ENCODE assay signal across 12 cellular contexts in the genomic region with DNA sequence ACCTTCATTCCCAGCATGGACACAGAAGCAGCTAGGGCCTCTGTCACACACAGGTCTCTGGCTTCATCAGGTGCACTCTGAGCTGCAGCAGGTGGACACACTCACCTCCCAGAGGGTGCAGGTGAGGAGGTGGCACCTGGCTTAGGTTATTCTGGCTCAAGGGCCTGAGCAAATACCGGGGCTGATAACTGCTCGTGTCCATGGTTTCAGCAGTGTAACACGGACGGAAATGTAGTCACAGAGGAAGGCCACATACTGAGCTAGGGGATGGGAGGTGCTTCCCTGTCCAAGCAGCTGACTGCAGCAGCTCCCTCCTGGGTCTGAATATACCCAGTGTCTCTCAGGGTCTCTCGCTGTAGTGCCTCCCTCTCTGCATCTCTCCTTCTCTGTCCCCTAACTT. TPM values are rescaled to one million over a fixed set of nuclear protein-coding genes. Genes with fewer than 3 reads are reported as not detected.
A peak's percentile ranks its signal among the peaks of the same experiment; 100 is the strongest.
DNase-seq lines count a peak whose midpoint lies in the region; ATAC-seq and TF ChIP-seq lines count a peak whose summit lies in the region.
"Had no signal": no experiment of that assay in that cellular context is flagged by ENCODE, and none has a peak within 500 bp of the region (broad histone marks: within the 10 kb centered on the region; RNA-seq: fewer than 3 reads in every experiment).

No MANE protein-coding gene starts in this region.

- no peaks in the 10 kb centered on the region for H3K36me3 ChIP-seq in mucosa of descending colon (ENCODE audit: low read depth)
- H3K36me3 ChIP-seq: uterus had no signal

- H3K4me1 Mint-ChIP-seq in chondrocyte (ENCODE audit: low read depth) = peaks cover 55% of the 10 kb centered on the region

- H3K9me3 Mint-ChIP-seq in chondrocyte (ENCODE audit: low read depth) = peaks cover 9% of the 10 kb centered on the region

- no peaks in the 10 kb centered on the region for H3K27me3 Mint-ChIP-seq in chondrocyte (ENCODE audit: low read depth)

- ATAC-seq in mucosa of descending colon (peak; percentile 81), GM21390 (IDR thresholded peaks at IDR 0.05; ENCODE audit: unreplicated experiment) (no peak), SK-N-SH treated with all-trans-retinoic acid at 6 μM for 48 hours (no peak)
- ATAC-seq: activated naive CD4-positive, alpha-beta T cell treated with anti-CD3 and anti-CD28 coated beads, Interleukin-2, amount 50 U/mL, for 72 hours had no signal

- peaks cover 24% of the 10 kb centered on the region for H3K4me1 ChIP-seq in mucosa of descending colon (ENCODE audit: low read depth)

- TF ChIP-seq CTCF in chondrocyte (IDR thresholded peaks at IDR 0.05) = no peak
- TF ChIP-seq CTCF in mucosa of descending colon (IDR thresholded peaks at IDR 0.05) = no peak

- intact Hi-C loops in mucosa of descending colon (cut with DNase I, micrococcal nuclease) = no loop called here

- peak overlapping the region; percentile 42 for H3K27ac Mint-ChIP-seq in chondrocyte (ENCODE audit: unreplicated experiment)
- H3K27ac Mint-ChIP-seq: activated naive CD4-positive, alpha-beta T cell treated with anti-CD3 and anti-CD28 coated beads, Interleukin-2, amount 50 U/mL, for 72 hours had no signal

- H3K4me3 ChIP-seq in mucosa of descending colon = no peak overlapping the region
- H3K4me3 ChIP-seq: uterus had no signal

- H3K36me3 Mint-ChIP-seq in chondrocyte (ENCODE audit: low read depth) = no peaks in the 10 kb centered on the region

- no peaks in the 10 kb centered on the region for H3K9me3 ChIP-seq in mucosa of descending colon
- H3K9me3 ChIP-seq: uterus had no signal

- H3K4me3 Mint-ChIP-seq in chondrocyte (ENCODE audit: unreplicated experiment) = no peak overlapping the region

- DNase-seq in COLO668 (lab: John Stamatoyannopoulos, UW; ENCODE audit: unreplicated experiment) = peak; percentile 93
- DNase-seq in NCI-H146 treated with DMSO at 0.1 percent for 48 hours (lab: John Stamatoyannopoulos, UW; ENCODE audit: unreplicated experiment) = peak; percentile 92
- DNase-seq in chondrocyte (ENCODE audit: low spot score) = no peak
- peak in 1 of 3 donors; percentile 46 for DNase-seq in mucosa of descending colon
- DNase-seq in MV-4-11 (lab: John Stamatoyannopoulos, UW) = no peak
- DNase-seq in SKM-1 treated with dmso at 0.1 percent for 144 hours (lab: John Stamatoyannopoulos, UW; ENCODE audit: unreplicated experiment) = no peak
- DNase-seq: activated CD4-positive, alpha-beta T cell treated with anti-CD3 and anti-CD28 coated beads for 4 hours; NCI-H1930; uterus had no signal

TF ChIP-seq in SK-N-SH treated with all-trans-retinoic acid at 6 μM for 48 hours, 23 proteins besides CTCF, POLR2A, EP300 and RAD21:
- TF ChIP-seq ARNTL (CRISPR knock-in tag; IDR thresholded peaks at IDR 0.05; ENCODE audit: borderline replicate concordance, low read depth) = no peak

RNA-seq across cellular contexts. Expression of a gene that starts 5.7 kb away (rescaled TPM):
- total RNA-seq in chondrocyte (28.5 to 30.1 TPM (median 29.4 TPM) in 3 replicates), mucosa of descending colon (10 to 100 TPM; 19.1 to 42.9 (median 21.7) TPM)

Comparison
In these comparisons a context has a peak if more than half of its experiments do, and no peak if none do; other contexts are left out.
1. DNase-seq: peak in COLO668 (single experiment) and NCI-H146 treated with DMSO at 0.1 percent for 48 hours (single experiment); none in chondrocyte (single experiment), MV-4-11 (single experiment) and SKM-1 treated with dmso at 0.1 percent for 144 hours (single experiment).